Comparison of ENCODE assay signal across 23 cellular contexts in genomic region chr16:14356064-14356463, GRCh38.
"Had no signal": no experiment of that assay in that cellular context is flagged by ENCODE, and none has a peak within 500 bp of the region (broad histone marks: within the 10 kb centered on the region; RNA-seq: fewer than 3 reads in every experiment).

No MANE protein-coding gene starts in this region.

- H3K27ac ChIP-seq: body of pancreas, parathyroid adenoma, tibial artery had no signal

- FAIRE-seq: keratinocyte, TTC549, urothelium cell line had no signal

- H3K4me3 Mint-ChIP-seq: activated CD4-positive, alpha-beta T cell treated with anti-CD3 and anti-CD28 coated beads for 36 hours; activated naive CD8-positive, alpha-beta T cell treated with anti-CD3 and anti-CD28 coated beads, Interleukin-2, amount 10 ng/mL, durations not matched to agents 7 days and 5 days; nephron; T-helper 2 cell treated with Interferon-gamma antibody and Interleukin-4, amounts not matched to agents 5 μg/mL and 100 μg/mL, for 36 hours; WTC11 had no signal

- DNase-seq: activated CD4-positive, alpha-beta T cell treated with anti-CD3 and anti-CD28 coated beads for 36 hours; activated CD4-positive, alpha-beta T cell treated with anti-CD3 and anti-CD28 coated beads, Interleukin-2, amount 50 U/mL, for 48 hours; activated naive CD4-positive, alpha-beta T cell; activated naive CD8-positive, alpha-beta T cell treated with anti-CD3 and anti-CD28 coated beads, Interleukin-2, amount 10 ng/mL, durations not matched to agents 7 days and 5 days; activated T-cell treated with anti-CD3 and anti-CD28 coated beads for 4 hours; body of pancreas; caudate nucleus; foreskin fibroblast; glutamatergic neuron; midbrain; stimulated activated CD4-positive, alpha-beta T cell treated with anti-CD3 and anti-CD28 coated beads, Interleukin-12 subunit alpha, Interleukin-12 subunit beta, amount 100 ng/mL, for 4 hours; stimulated activated CD4-positive, alpha-beta T cell treated with anti-CD3 and anti-CD28 coated beads, Interleukin-1b, Interleukin-23, amount 100 ng/mL, for 48 hours; stimulated activated naive CD8-positive, alpha-beta T cell treated with anti-CD3 and anti-CD28 coated beads, Interleukin-15, Interleukin-2, amounts not matched to agents 100 U/mL and 50 U/mL, for 24 hours; substantia nigra; tibial artery had no signal

- H3K4me3 ChIP-seq: body of pancreas, lung, tibial artery had no signal

- ATAC-seq: activated CD4-positive, alpha-beta T cell treated with anti-CD3 and anti-CD28 coated beads for 36 hours; body of pancreas; stimulated activated naive CD8-positive, alpha-beta T cell treated with anti-CD3 and anti-CD28 coated beads, Interleukin-15, Interleukin-2, amounts not matched to agents 100 U/mL and 50 U/mL, for 24 hours; WTC11 had no signal

- H3K9me3 Mint-ChIP-seq: activated naive CD8-positive, alpha-beta T cell treated with anti-CD3 and anti-CD28 coated beads, Interleukin-2, amount 10 ng/mL, durations not matched to agents 7 days and 5 days; nephron; T-helper 2 cell treated with Interferon-gamma antibody and Interleukin-4, amounts not matched to agents 5 μg/mL and 100 μg/mL, for 36 hours; WTC11 had no signal

- H3K27me3 Mint-ChIP-seq: activated naive CD8-positive, alpha-beta T cell treated with anti-CD3 and anti-CD28 coated beads, Interleukin-2, amount 10 ng/mL, durations not matched to agents 7 days and 5 days had no signal

- H3K36me3 ChIP-seq: tibial artery had no signal

- H3K9me3 ChIP-seq: body of pancreas, tibial artery had no signal

- H3K36me3 Mint-ChIP-seq: activated naive CD8-positive, alpha-beta T cell treated with anti-CD3 and anti-CD28 coated beads, Interleukin-2, amount 10 ng/mL, durations not matched to agents 7 days and 5 days; WTC11 had no signal

- H3K27ac Mint-ChIP-seq: activated CD4-positive, alpha-beta T cell treated with anti-CD3 and anti-CD28 coated beads for 36 hours; activated naive CD8-positive, alpha-beta T cell treated with anti-CD3 and anti-CD28 coated beads, Interleukin-2, amount 10 ng/mL, durations not matched to agents 7 days and 5 days; nephron; T-helper 2 cell treated with Interferon-gamma antibody and Interleukin-4, amounts not matched to agents 5 μg/mL and 100 μg/mL, for 36 hours had no signal

- H3K27me3 ChIP-seq: body of pancreas had no signal
